ENCODE assay signal across 8 cellular contexts in genomic region chr20:41172296-41173140, GRCh38. TPM values are rescaled to one million over a fixed set of nuclear protein-coding genes. Genes with fewer than 3 reads are reported as not detected.
DNase-seq lines count a peak whose midpoint lies in the region; ATAC-seq and TF ChIP-seq lines count a peak whose summit lies in the region.

No MANE protein-coding gene starts in this region.

- H3K4me1 ChIP-seq in DND-41 (ENCODE audit: insufficient read depth, low read length) (no peaks in the 10 kb centered on the region), psoas muscle (peaks cover 46% of the 10 kb centered on the region)

- 47 to 55% (median 55%) methylated on average over 18 of the region's 18 CpGs for WGBS in psoas muscle, 3 donors

- TF ChIP-seq CTCF in DND-41 (IDR thresholded peaks at IDR 0.05; ENCODE audit: borderline replicate concordance, extremely low read depth, low read length, poor library complexity, severe bottlenecking): no peak
- TF ChIP-seq CTCF in psoas muscle (IDR thresholded peaks at IDR 0.05): no peak

- H3K4me3 ChIP-seq in DND-41 (ENCODE audit: low read depth in 1 of 2, low read length in 2 of 2) (no peak overlapping the region), psoas muscle (no peak overlapping the region)

- H4K20me1 ChIP-seq in DND-41 (ENCODE audit: insufficient read depth, low read length): peaks cover 63% of the 10 kb centered on the region

- H3K9me3 ChIP-seq in DND-41 (ENCODE audit: insufficient read depth, low read length, severe bottlenecking) (no peaks in the 10 kb centered on the region), psoas muscle (no peaks in the 10 kb centered on the region)

- H3K27me3 ChIP-seq in DND-41 (ENCODE audit: insufficient read depth, low read length, poor library complexity) (no peaks in the 10 kb centered on the region), psoas muscle (ENCODE audit: insufficient read depth in 3 of 3, low read length in 2 of 3) (no peaks in the 10 kb centered on the region)

- no peaks in the 10 kb centered on the region; the same call in 1 of the 2 replicates for H3K79me2 ChIP-seq in DND-41 (ENCODE audit: insufficient read depth, low read length)

- peak; percentile 12; the same call in 1 of the 3 replicates for ATAC-seq in DND-41 (ENCODE audit: insufficient read depth, low read depth)
- ATAC-seq in psoas muscle: peak; percentile 9 to 29 (median 12)
- no peak for ATAC-seq in HG02763 (IDR thresholded peaks at IDR 0.05; ENCODE audit: unreplicated experiment)
- no peak for ATAC-seq in HG03135 (IDR thresholded peaks at IDR 0.05; ENCODE audit: unreplicated experiment)

- H3K36me3 Mint-ChIP-seq in activated T-cell treated with anti-CD3 and anti-CD28 coated beads, Interleukin-2, amount 50 U/mL, for 24 hours (ENCODE audit: low read depth): peaks cover 99% of the 10 kb centered on the region

- intact Hi-C loops in head of caudate nucleus (cut with DNase I) (loop anchor here (2.0 to 10.0 kb wide), 4 partner anchors 60 to 242 kb away; partner anchors contain the start of gene LPIN3), psoas muscle (cut with DNase I) (loop anchor here (1.0 to 5.0 kb wide), 5 partner anchors 60 to 235 kb away; partner anchors contain the start of gene LPIN3 (in 1 of the 2))

- H3K27ac Mint-ChIP-seq in activated T-cell treated with anti-CD3 and anti-CD28 coated beads, Interleukin-2, amount 50 U/mL, for 24 hours: peak overlapping the region; percentile 88

- no peak overlapping the region for H2AFZ ChIP-seq in DND-41 (ENCODE audit: low read depth, low read length)

- no peak overlapping the region for H3K4me3 Mint-ChIP-seq in activated T-cell treated with anti-CD3 and anti-CD28 coated beads, Interleukin-2, amount 50 U/mL, for 24 hours

- H3K9ac ChIP-seq in DND-41 (ENCODE audit: low read depth, low read length): no peak overlapping the region

- no peak overlapping the region for H3K27ac ChIP-seq in DND-41 (ENCODE audit: low read length)
- H3K27ac ChIP-seq in psoas muscle: peak overlapping the region; percentile 65

- no peak overlapping the region for H3K4me2 ChIP-seq in DND-41 (ENCODE audit: insufficient read depth, low read length)

- no peaks in the 10 kb centered on the region for H3K9me3 Mint-ChIP-seq in activated T-cell treated with anti-CD3 and anti-CD28 coated beads, Interleukin-2, amount 50 U/mL, for 24 hours

- no peak for DNase-seq in DND-41
- peak; percentile 35 for DNase-seq in activated T-cell treated with anti-CD3 and anti-CD28 coated beads, Interleukin-2, amount 50 U/mL, for 24 hours
- peak in 25 of 42 donors; percentile 4 to 48 (median 17) for DNase-seq in head of caudate nucleus
- peak in 1 of 2 donors; percentile 59 for DNase-seq in psoas muscle
- no peak for DNase-seq in GM19240 (ENCODE audit: insufficient read length, low spot score)
- no peak for DNase-seq in T-helper 1 cell

- no peaks in the 10 kb centered on the region for H3K27me3 Mint-ChIP-seq in activated T-cell treated with anti-CD3 and anti-CD28 coated beads, Interleukin-2, amount 50 U/mL, for 24 hours

- peaks cover 99% of the 10 kb centered on the region for H3K36me3 ChIP-seq in DND-41 (ENCODE audit: insufficient read depth, low read length)
- H3K36me3 ChIP-seq in psoas muscle (ENCODE audit: insufficient read depth in 1 of 2, low read depth in 1 of 2): peaks cover 4 to 79% of the 10 kb centered on the region in 2 donors

- H3K4me1 Mint-ChIP-seq in activated T-cell treated with anti-CD3 and anti-CD28 coated beads, Interleukin-2, amount 50 U/mL, for 24 hours (ENCODE audit: low read depth): peaks cover 16% of the 10 kb centered on the region

RNA-seq across cellular contexts. Expression of gene PLCG1, which starts 35.2 kb away (rescaled TPM):
- 10 to 100 TPM; 21.7 to 43.1 (median 28.0) TPM for total RNA-seq in psoas muscle
- polyA plus RNA-seq in psoas muscle: 10 to 100 TPM; 16.0 to 26.0 (median 19.7) TPM

Comparison
In these comparisons a context has a peak if more than half of its experiments do, and no peak if none do; other contexts are left out.
1. ATAC-seq: peak in DND-41 (single experiment) and psoas muscle (4 of 4); none in HG02763 (single experiment) and HG03135 (single experiment).
2. DNase-seq: peak in activated T-cell treated with anti-CD3 and anti-CD28 coated beads, Interleukin-2, amount 50 U/mL, for 24 hours (single experiment) and head of caudate nucleus (25 of 42); none in DND-41 (single experiment), GM19240 (single experiment) and T-helper 1 cell (0 of 5).